In the genomic region with DNA sequence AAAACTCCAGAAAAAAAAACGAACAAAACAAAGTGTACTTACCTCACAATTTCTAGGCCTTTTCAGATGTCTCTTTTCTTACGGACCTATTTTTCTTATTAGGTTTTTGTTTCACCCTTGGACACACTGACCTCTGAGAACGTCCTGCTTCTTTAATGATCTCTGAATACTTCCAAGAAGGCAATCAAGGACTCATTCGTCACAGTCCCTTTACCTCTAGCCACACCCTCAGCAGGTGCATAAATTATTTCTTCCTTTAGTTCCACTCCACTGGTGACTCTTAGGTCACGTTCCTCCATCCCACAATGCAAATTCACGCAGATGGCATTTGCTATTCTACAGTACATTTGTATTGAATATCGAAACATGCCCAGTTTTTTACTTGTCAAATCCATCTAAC, we compare ENCODE assay signal across 20 cellular contexts. TPM values are rescaled to one million over a fixed set of nuclear protein-coding genes. Genes with fewer than 3 reads are reported as not detected.
DNase-seq lines count a peak whose midpoint lies in the region; ATAC-seq and TF ChIP-seq lines count a peak whose summit lies in the region.
"Had no signal": no experiment of that assay in that cellular context is flagged by ENCODE, and none has a peak within 500 bp of the region (broad histone marks: within the 10 kb centered on the region; RNA-seq: fewer than 3 reads in every experiment).

No MANE protein-coding gene starts in this region.

- TF ChIP-seq EP300 in stomach (IDR thresholded peaks at IDR 0.05) = no peak

- H3K4me1 ChIP-seq in HEK293 (ENCODE audit: control insufficient read depth, insufficient read depth, low read length) (peaks cover 10% of the 10 kb centered on the region), stomach (peaks cover 0 to 59% (median 26%) of the 10 kb centered on the region in 4 donors), psoas muscle (peaks cover 6% of the 10 kb centered on the region)
- H3K4me1 ChIP-seq: prostate gland had no signal

- TF ChIP-seq CTCF in HEK293 (tag by site-specific recombination; IDR thresholded peaks at IDR 0.05) (no peak), SU-DHL-6 (IDR thresholded peaks at IDR 0.05; ENCODE audit: insufficient read depth, low read length, poor library complexity, severe bottlenecking) (no peak), stomach (IDR thresholded peaks at IDR 0.05) (no peak), psoas muscle (IDR thresholded peaks at IDR 0.05) (no peak)

- H3K9me2 ChIP-seq in SU-DHL-6 (replicated peaks; ENCODE audit: insufficient read depth, low read length) = no peaks in the 10 kb centered on the region

- no peak overlapping the region for H3K27ac ChIP-seq in HEK293 (ENCODE audit: extremely low read depth, low read depth, low read length)
- peak overlapping the region; percentile 66 for H3K27ac ChIP-seq in SU-DHL-6 (ENCODE audit: low read depth, low read length)
- peak overlapping the region in 4 of 5 donors; percentile 2 to 45 (median 8) for H3K27ac ChIP-seq in stomach
- H3K27ac ChIP-seq in psoas muscle = no peak overlapping the region
- H3K27ac ChIP-seq: gastroesophageal sphincter, GM23248, prostate gland, testis had no signal

- WGBS in stomach, 5 donors = 42 to 58% (median 56%) methylated on average over 7 of the region's 7 CpGs
- 67 to 79% (median 68%) methylated on average over 7 of the region's 7 CpGs for WGBS in psoas muscle, 3 donors

- H3K4me3 ChIP-seq in HEK293 (ENCODE audit: low read depth, low read length) (no peak overlapping the region), SU-DHL-6 (ENCODE audit: insufficient read depth, low read length, poor library complexity, severe bottlenecking) (peak overlapping the region; percentile 49), stomach (no peak overlapping the region), psoas muscle (no peak overlapping the region)
- H3K4me3 ChIP-seq: gastroesophageal sphincter, GM23248, prostate gland, testis had no signal

- intact Hi-C loops in stomach (cut with DNase I; ENCODE audit: low total_unique reads) (no loop called here), psoas muscle (cut with DNase I) (no loop called here)

- no peaks in the 10 kb centered on the region for H3K9me3 ChIP-seq in HEK293 (ENCODE audit: control insufficient read depth, insufficient read depth, low read depth, low read length)
- no peaks in the 10 kb centered on the region for H3K9me3 ChIP-seq in SU-DHL-6 (ENCODE audit: insufficient read depth, low read length)
- H3K9me3 ChIP-seq in stomach = no peaks in the 10 kb centered on the region
- H3K9me3 ChIP-seq in psoas muscle = no peaks in the 10 kb centered on the region
- H3K9me3 ChIP-seq: gastroesophageal sphincter, prostate gland, testis had no signal

- POLR2A ChIA-PET in HEK293 (lab: Yijun Ruan, JAX) = no interaction called here

- ATAC-seq in GM18858 (IDR thresholded peaks at IDR 0.05; ENCODE audit: unreplicated experiment) (no peak), HG03378 (IDR thresholded peaks at IDR 0.05; ENCODE audit: unreplicated experiment) (no peak), psoas muscle (no peak)
- ATAC-seq: effector memory CD8-positive, alpha-beta T cell; gastroesophageal sphincter; stimulated activated effector memory CD8-positive, alpha-beta T cell treated with anti-CD3 and anti-CD28 coated beads, Interleukin-12 subunit alpha, Interleukin-12 subunit beta, amount 100 ng/mL, for 72 hours had no signal

- CTCF ChIA-PET in HEK293 (lab: Yijun Ruan, JAX) = interaction anchor here (0.6 kb wide), 2 partner anchors 76 to 345 kb away, joined by 3 to 5 read pairs; no protein-coding TSS in a partner anchor

- DNase-seq in left kidney (ENCODE audit: low read depth, low spot score) (peak; percentile 71), stomach (no peak), psoas muscle (no peak)
- DNase-seq: DND-41; effector memory CD8-positive, alpha-beta T cell; GM23248; Kasumi-1; mesendoderm; NCI-H1048; NCI-H1930; NCI-H2227 treated with DMSO at 0.1 percent for 48 hours; Right ventricle myocardium superior; testis had no signal

- TF ChIP-seq POLR2A in stomach (IDR thresholded peaks at IDR 0.05) = no peak

- H3K27me3 ChIP-seq in SU-DHL-6 (ENCODE audit: low read length) = no peaks in the 10 kb centered on the region
- H3K27me3 ChIP-seq in stomach = no peaks in the 10 kb centered on the region
- no peaks in the 10 kb centered on the region for H3K27me3 ChIP-seq in psoas muscle (ENCODE audit: insufficient read depth in 3 of 3, low read length in 2 of 3)
- H3K27me3 ChIP-seq: gastroesophageal sphincter, testis had no signal

- no peaks in the 10 kb centered on the region for H3K36me3 ChIP-seq in HEK293 (ENCODE audit: control insufficient read depth in 2 of 2, insufficient read depth in 1 of 2, low read length in 2 of 2)
- H3K36me3 ChIP-seq in SU-DHL-6 (ENCODE audit: low read length) = peaks cover 7% of the 10 kb centered on the region
- no peaks in the 10 kb centered on the region for H3K36me3 ChIP-seq in stomach
- no peaks in the 10 kb centered on the region for H3K36me3 ChIP-seq in psoas muscle (ENCODE audit: insufficient read depth in 1 of 2, low read depth in 1 of 2)
- H3K36me3 ChIP-seq: gastroesophageal sphincter, prostate gland had no signal

- H2AFZ ChIP-seq in SU-DHL-6 (ENCODE audit: low read depth, low read length, severe bottlenecking) = no peak overlapping the region
- H2AFZ ChIP-seq: GM23248 had no signal

- peak overlapping the region; percentile 92 for H3K4me2 ChIP-seq in SU-DHL-6 (ENCODE audit: low read depth, low read length, poor library complexity, severe bottlenecking)

- H3K79me2 ChIP-seq in SU-DHL-6 (ENCODE audit: insufficient read depth, low read length) = peaks cover 100% of the 10 kb centered on the region

- H4K20me1 ChIP-seq in SU-DHL-6 (ENCODE audit: low read depth, low read length) = peaks cover 15% of the 10 kb centered on the region

- H3F3A ChIP-seq in SU-DHL-6 (ENCODE audit: insufficient read depth) = peaks cover 86% of the 10 kb centered on the region

- H3K9ac ChIP-seq in SU-DHL-6 (ENCODE audit: low read length) = peak overlapping the region; percentile 21
- H3K9ac ChIP-seq: GM23248 had no signal

TF ChIP-seq in HEK293, 187 proteins besides CTCF, POLR2A, EP300 and RAD21:
- no peak for TF ChIP-seq KLF8 (tag by site-specific recombination; IDR thresholded peaks at IDR 0.05)
- no peak for TF ChIP-seq ZSCAN23 (tag by site-specific recombination; IDR thresholded peaks at IDR 0.05)
- no peak for TF ChIP-seq ZNF266 (tag by site-specific recombination; IDR thresholded peaks at IDR 0.05; ENCODE audit: low read depth)
- TF ChIP-seq, protein P1, sequence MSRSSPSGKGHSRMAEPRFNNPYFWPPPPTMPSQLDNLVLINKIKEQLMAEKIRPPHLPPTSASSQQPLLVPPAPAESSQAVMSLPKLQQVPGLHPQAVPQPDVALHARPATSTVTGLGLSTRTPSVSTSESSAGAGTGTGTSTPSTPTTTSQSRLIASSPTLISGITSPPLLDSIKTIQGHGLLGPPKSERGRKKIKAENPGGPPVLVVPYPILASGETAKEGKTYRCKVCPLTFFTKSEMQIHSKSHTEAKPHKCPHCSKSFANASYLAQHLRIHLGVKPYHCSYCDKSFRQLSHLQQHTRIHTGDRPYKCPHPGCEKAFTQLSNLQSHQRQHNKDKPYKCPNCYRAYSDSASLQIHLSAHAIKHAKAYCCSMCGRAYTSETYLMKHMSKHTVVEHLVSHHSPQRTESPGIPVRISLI (tag by site-specific recombination; IDR thresholded peaks at IDR 0.05) = 0 out of 2 replicates have a peak, but pooled peaks have one; percentile 23

RNA-seq across cellular contexts. Expression of a gene that starts 21.9 kb away (rescaled TPM):
- total RNA-seq in stomach (100 to 1,000 TPM in 1 of 5 donors, 10 to 100 TPM in 3, 1 to 10 TPM in 1; 7.6 to 165 (median 60.8) TPM), psoas muscle (1 to 10 TPM; 5.7 to 7.6 (median 6.9) TPM)
- polyA plus RNA-seq in stomach (10 to 100 TPM in 2 of 3 donors, 1 to 10 TPM in 1; 6.9 to 17.4 (median 11.8) TPM), psoas muscle (1 to 10 TPM; 4.4 to 7.1 (median 5.9) TPM)

Comparison
In these comparisons a context has a peak if more than half of its experiments do, and no peak if none do; other contexts are left out.
1. H3K27ac ChIP-seq: peak in SU-DHL-6 (single experiment) and stomach (4 of 5); none in HEK293 (single experiment) and psoas muscle (single experiment).